In genomic region chr4:84499065-84499982, GRCh38 we compare ENCODE assay signal across 8 cellular contexts. TPM values are rescaled to one million over a fixed set of nuclear protein-coding genes. Genes with fewer than 3 reads are reported as not detected.
DNase-seq lines count a peak whose midpoint lies in the region; ATAC-seq and TF ChIP-seq lines count a peak whose summit lies in the region.

Gene NKX6-1 (minus strand): TSS chr4:84499292. CDS start chr4:84498228, 1,064 bp downstream.

- H3K14ac ChIP-seq in neuronal stem cell (ENCODE audit: low read length): no peak within 1 kb of the TSS

- H2AK5ac ChIP-seq in neuronal stem cell (ENCODE audit: low read depth, low read length): no peak within 1 kb of the TSS

- peak within 1 kb of the TSS; percentile 49 for H2BK5ac ChIP-seq in neuronal stem cell (ENCODE audit: low read length)

- H3K4me1 ChIP-seq in neuronal stem cell (ENCODE audit: control insufficient read depth in 2 of 2, insufficient read depth in 1 of 2, low read depth in 1 of 2, low read length in 2 of 2): peaks cover 2 to 13% of the 10 kb centered on the region in 2 donors

- TF ChIP-seq CTCF in activated CD8-positive, alpha-beta T cell treated with anti-CD3 and anti-CD28 coated beads for 36 hours (IDR thresholded peaks at IDR 0.05): no peak
- no peak for TF ChIP-seq CTCF in GM13977 (IDR thresholded peaks at IDR 0.05; ENCODE audit: extremely low read depth, insufficient read depth, missing control alignments)

- peaks cover 0 to 8% of the 10 kb centered on the region in 2 donors for H3K9me3 ChIP-seq in neuronal stem cell (replicated peaks in 1 of 2; ENCODE audit: control insufficient read depth in 2 of 2, insufficient read depth in 1 of 2, low read depth in 1 of 2, low read length in 2 of 2)

- no peak within 1 kb of the TSS for H4K8ac ChIP-seq in neuronal stem cell (ENCODE audit: low read depth, low read length)

- intact Hi-C loops in activated CD8-positive, alpha-beta T cell treated with anti-CD3 and anti-CD28 coated beads for 36 hours (cut with micrococcal nuclease): no loop called here

- H3K9ac ChIP-seq in neuronal stem cell (ENCODE audit: low read depth, low read length, poor library complexity): peak within 1 kb of the TSS; percentile 66

- POLR2A ChIA-PET in activated CD8-positive, alpha-beta T cell treated with anti-CD3 and anti-CD28 coated beads for 36 hours (lab: Charles Lee): no interaction called here

- in situ Hi-C loops in GM13977 (cut with MboI; ENCODE audit: low pct_unique_long_range_greater_than_20kb, low sequenced_read_pairs, unreplicated experiment): no loop called here

- H3K4me3 Mint-ChIP-seq in activated CD8-positive, alpha-beta T cell treated with anti-CD3 and anti-CD28 coated beads for 36 hours: peak within 1 kb of the TSS; percentile 64

- peaks cover 2% of the 10 kb centered on the region for H3K79me1 ChIP-seq in neuronal stem cell (ENCODE audit: low read depth, low read length)

- no peak within 1 kb of the TSS for H2BK12ac ChIP-seq in neuronal stem cell (ENCODE audit: low read length)

- peaks cover 0 to 12% of the 10 kb centered on the region in 2 donors for H3K36me3 ChIP-seq in neuronal stem cell (replicated peaks in 1 of 2; ENCODE audit: control insufficient read depth in 2 of 2, insufficient read depth in 2 of 2, low read length in 2 of 2)

- CTCF ChIA-PET in activated CD8-positive, alpha-beta T cell treated with anti-CD3 and anti-CD28 coated beads for 36 hours (lab: Charles Lee): no interaction called here

- H4K91ac ChIP-seq in neuronal stem cell (ENCODE audit: low read depth, low read length, poor library complexity): no peak within 1 kb of the TSS

- H2AFZ ChIP-seq in neuronal stem cell (ENCODE audit: low read length): peak within 1 kb of the TSS; percentile 95

- H3K4me1 Mint-ChIP-seq in activated CD8-positive, alpha-beta T cell treated with anti-CD3 and anti-CD28 coated beads for 36 hours (ENCODE audit: low read depth): peaks cover 15% of the 10 kb centered on the region

- H3K4me3 ChIP-seq in neuronal stem cell (ENCODE audit: low read length in 2 of 2): peak within 1 kb of the TSS; percentile 58 to 81

- peak; percentile 60 for ATAC-seq in activated CD8-positive, alpha-beta T cell treated with anti-CD3 and anti-CD28 coated beads for 36 hours
- ATAC-seq in HG02571 (IDR thresholded peaks at IDR 0.05; ENCODE audit: unreplicated experiment) (no peak), GM21723 (IDR thresholded peaks at IDR 0.05; ENCODE audit: unreplicated experiment) (no peak)

- no CpG with 5 or more reads among the region's 52 CpGs for WGBS in neuronal stem cell (ENCODE audit: extremely low coverage in 2 of 2, insufficient read length in 2 of 2, insufficient replicate concordance in 1 of 2), 2 donors

- peak within 1 kb of the TSS; percentile 96 for H3K4me2 ChIP-seq in neuronal stem cell (ENCODE audit: insufficient read depth, low read length, poor library complexity, severe bottlenecking)

- H3K27me3 ChIP-seq in neuronal stem cell (ENCODE audit: control insufficient read depth in 3 of 3, insufficient read depth in 3 of 3, low read depth in 1 of 3, low read length in 3 of 3): peaks cover 53 to 91% (median 84%) of the 10 kb centered on the region in 3 experiments

- H3K27ac Mint-ChIP-seq in activated CD8-positive, alpha-beta T cell treated with anti-CD3 and anti-CD28 coated beads for 36 hours: no peak within 1 kb of the TSS

- peak within 1 kb of the TSS; percentile 74 for H3K18ac ChIP-seq in neuronal stem cell (ENCODE audit: low read length)

- no peak within 1 kb of the TSS for H2BK120ac ChIP-seq in neuronal stem cell (ENCODE audit: low read depth, low read length)

- H2BK15ac ChIP-seq in neuronal stem cell (ENCODE audit: low read length): no peak within 1 kb of the TSS

- H3K36me3 Mint-ChIP-seq in activated CD8-positive, alpha-beta T cell treated with anti-CD3 and anti-CD28 coated beads for 36 hours (ENCODE audit: low read depth): peaks cover 14% of the 10 kb centered on the region

- H3K4ac ChIP-seq in neuronal stem cell (ENCODE audit: low read length): no peak within 1 kb of the TSS

- H3K9me3 Mint-ChIP-seq in activated CD8-positive, alpha-beta T cell treated with anti-CD3 and anti-CD28 coated beads for 36 hours: no peaks in the 10 kb centered on the region

- DNase-seq in GM04503 (ENCODE audit: low read depth): peak; percentile 49
- peak; percentile 75 for DNase-seq in NCI-H1694 (lab: John Stamatoyannopoulos, UW)
- DNase-seq in activated CD8-positive, alpha-beta T cell treated with anti-CD3 and anti-CD28 coated beads for 36 hours: peak; percentile 26
- DNase-seq in globus pallidus (ENCODE audit: low spot score): peak; percentile 60
- DNase-seq in neuronal stem cell (ENCODE audit: low spot score): peak; percentile 88
- no peak for DNase-seq in GM13977 (ENCODE audit: low spot score)

- H3K23ac ChIP-seq in neuronal stem cell (ENCODE audit: low read depth, low read length, poor library complexity): peak within 1 kb of the TSS; percentile 87

- no peak within 1 kb of the TSS for H3K27ac ChIP-seq in neuronal stem cell (replicated peaks; ENCODE audit: low read length)

- H3K27me3 Mint-ChIP-seq in activated CD8-positive, alpha-beta T cell treated with anti-CD3 and anti-CD28 coated beads for 36 hours: peaks cover 82% of the 10 kb centered on the region

RNA-seq across cellular contexts. Expression of gene NKX6-1, which starts in this region (rescaled TPM):
- total RNA-seq in activated CD8-positive, alpha-beta T cell treated with anti-CD3 and anti-CD28 coated beads for 36 hours: not detected
- 0.13 TPM for polyA plus RNA-seq in neuronal stem cell (2013, experiment 1 of 2)
- polyA plus RNA-seq in neuronal stem cell (2013, experiment 2 of 2): 0.17 TPM

Comparison
In these comparisons a context has a peak if more than half of its experiments do, and no peak if none do; other contexts are left out.
1. Peak in DNase-seq and ATAC-seq in activated CD8-positive, alpha-beta T cell treated with anti-CD3 and anti-CD28 coated beads for 36 hours; RNA of the gene not detected or under 1 TPM.